ENCODE assay signal across 5 cellular contexts in the genomic region with DNA sequence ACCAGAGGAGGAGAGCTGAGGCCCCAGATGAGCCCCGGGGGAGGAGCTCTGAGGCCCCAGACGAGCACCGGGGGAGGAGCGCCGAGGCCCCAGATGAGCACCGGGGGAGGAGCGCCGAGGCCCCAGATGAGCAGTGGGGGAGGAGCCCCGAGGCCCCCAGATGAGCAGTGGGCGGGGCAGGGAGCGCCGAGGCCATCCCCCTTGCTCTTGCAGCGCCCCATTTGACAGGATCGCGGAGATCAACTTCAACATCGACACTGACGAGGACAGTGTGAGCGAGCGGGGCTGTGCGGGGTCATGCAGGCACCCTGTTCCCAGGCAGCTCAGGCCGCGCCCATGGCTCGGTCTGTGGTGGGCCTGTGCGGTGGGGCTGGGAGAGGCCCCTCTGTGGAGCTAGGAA.
A peak's percentile ranks its signal among the peaks of the same experiment; 100 is the strongest.
DNase-seq lines count a peak whose midpoint lies in the region; ATAC-seq, FAIRE-seq and TF ChIP-seq lines count a peak whose summit lies in the region.
"Not testable (repeated sequence)": the region's sequence is repeated elsewhere in the genome, so short reads cannot be mapped to it uniquely, and the experiment has no call there.

No MANE protein-coding gene starts in this region.

- H3K27me3 ChIP-seq in BLaER1; DND-41 (ENCODE audit: insufficient read depth, low read length, poor library complexity); K562 (ENCODE audit: control insufficient read depth in 2 of 2, insufficient read depth in 2 of 2, low read length in 2 of 2); spleen (replicated peaks in 1 of 7): not testable (repeated sequence)

- H3K36me3 ChIP-seq in BLaER1; DND-41 (ENCODE audit: insufficient read depth, low read length); K562 (ENCODE audit: control insufficient read depth, insufficient read depth, low read length); spleen: not testable (repeated sequence)

- not testable (repeated sequence) for H3K4me3 Mint-ChIP-seq in stimulated activated naive CD8-positive, alpha-beta T cell treated with anti-CD3 and anti-CD28 coated beads, Interleukin-15, amount 100 ng/mL, for 72 hours

- not testable (repeated sequence) for TF ChIP-seq EP300 in K562 (IDR thresholded peaks at IDR 0.05; ENCODE audit: low read length)

- not testable (repeated sequence) for H3K27ac ChIP-seq in BLaER1; DND-41 (ENCODE audit: low read length); K562 (ENCODE audit: extremely low read depth, low read depth, low read length); spleen

- ATAC-seq in DND-41 (ENCODE audit: insufficient read depth, low read depth) (0 out of 3 replicates have a peak, but pooled peaks have one; percentile 11), K562 (peak; percentile 65)
- ATAC-seq in stimulated activated naive CD8-positive, alpha-beta T cell treated with anti-CD3 and anti-CD28 coated beads, Interleukin-15, amount 100 ng/mL, for 72 hours, result peak; percentile 27

- CTCF ChIA-PET in K562 (lab: Yijun Ruan, JAX; ENCODE audit: low intra/inter-chr PET ratio), result not testable (repeated sequence)

- POLR2A ChIA-PET in K562 (lab: Yijun Ruan, JAX), result not testable (repeated sequence)

- intact Hi-C loops in K562 (cut with micrococcal nuclease); spleen (cut with DNase I; ENCODE audit: low total_unique reads): not testable (repeated sequence)

- not testable (repeated sequence) for H3K9me1 ChIP-seq in K562 (ENCODE audit: control insufficient read depth, insufficient read depth, low read length)

- in situ Hi-C loops in K562 (cut with MboI), result not testable (repeated sequence)

- not testable (repeated sequence) for H3K4me1 Mint-ChIP-seq in stimulated activated naive CD8-positive, alpha-beta T cell treated with anti-CD3 and anti-CD28 coated beads, Interleukin-15, amount 100 ng/mL, for 72 hours

- not testable (repeated sequence) for BruUV-seq in K562 (replicated peaks; lab: Mats Ljungman, UMichigan)

- TF ChIP-seq CTCF in DND-41 (IDR thresholded peaks at IDR 0.05; ENCODE audit: borderline replicate concordance, extremely low read depth, low read length, poor library complexity, severe bottlenecking); K562 (IDR thresholded peaks at IDR 0.05 in 2 of 3, conservative IDR thresholded peaks at IDR 0.05 in 1 of 3; ENCODE audit: insufficient read depth in 2 of 3, low read depth in 1 of 3, low read length in 3 of 3); spleen (IDR thresholded peaks at IDR 0.05 in 8 of 11, conservative IDR thresholded peaks at IDR 0.05 in 3 of 11): not testable (repeated sequence)

- peak; percentile 55 for FAIRE-seq in K562 (lab: Jason Lieb, UNC)

- H3K4me3 ChIP-seq in BLaER1; DND-41 (ENCODE audit: low read depth in 1 of 2, low read length in 2 of 2); K562; spleen: not testable (repeated sequence)

- peak overlapping the region in 1 of 2 donors; percentile 19 for H3K27ac Mint-ChIP-seq in stimulated activated naive CD8-positive, alpha-beta T cell treated with anti-CD3 and anti-CD28 coated beads, Interleukin-15, amount 100 ng/mL, for 72 hours

- H3K9me3 Mint-ChIP-seq in stimulated activated naive CD8-positive, alpha-beta T cell treated with anti-CD3 and anti-CD28 coated beads, Interleukin-15, amount 100 ng/mL, for 72 hours, result not testable (repeated sequence)

- not testable (repeated sequence) for H3K79me2 ChIP-seq in DND-41 (ENCODE audit: insufficient read depth, low read length); K562 (ENCODE audit: control insufficient read depth, insufficient read depth, low read length)

- H2AFZ ChIP-seq in DND-41 (ENCODE audit: low read depth, low read length); K562 (ENCODE audit: low read depth, low read length): not testable (repeated sequence)

- H4K20me1 ChIP-seq in BLaER1; DND-41 (ENCODE audit: insufficient read depth, low read length); K562 (replicated peaks; ENCODE audit: control insufficient read depth, insufficient read depth, low read length): not testable (repeated sequence)

- TF ChIP-seq POLR2A in K562 (conservative IDR thresholded peaks at IDR 0.05); spleen (IDR thresholded peaks at IDR 0.05): not testable (repeated sequence)

- peak overlapping the region; percentile 45 for H3K4me2 ChIP-seq in BLaER1
- not testable (repeated sequence) for H3K4me2 ChIP-seq in DND-41 (ENCODE audit: insufficient read depth, low read length)
- peak overlapping the region; percentile 41; the same call in 1 of the 2 replicates for H3K4me2 ChIP-seq in K562 (ENCODE audit: insufficient read depth, low read length)

- not testable (repeated sequence) for TF ChIP-seq RAD21 in K562 (CRISPR knock-in tag; conservative IDR thresholded peaks at IDR 0.05 in 1 of 2, IDR thresholded peaks at IDR 0.05 in 1 of 2)

- H3K9ac ChIP-seq in BLaER1; DND-41 (ENCODE audit: low read depth, low read length): not testable (repeated sequence)
- H3K9ac ChIP-seq in K562 (ENCODE audit: insufficient read depth in 1 of 2, low read depth in 2 of 2, low read length in 2 of 2), result 0 out of 4 replicates have a peak overlapping the region, but pooled peaks of 1 of the 2 experiments have one; percentile 9

- H3K4me1 ChIP-seq in BLaER1, result peaks cover 19% of the 10 kb centered on the region
- H3K4me1 ChIP-seq in DND-41 (ENCODE audit: insufficient read depth, low read length); spleen: not testable (repeated sequence)
- peaks cover 0 to 12% of the 10 kb centered on the region in 2 experiments; a peak in 2 of 5 replicates for H3K4me1 ChIP-seq in K562 (replicated peaks in 1 of 2; ENCODE audit: control insufficient read depth in 2 of 2, insufficient read depth in 2 of 2, low read length in 2 of 2)

- WGBS in K562 (ENCODE audit: insufficient coverage, low coverage, missing lambda C conversion rate), result 7% methylated on average over 15 of the region's 24 CpGs
- 89 to 94% (median 90%) methylated on average over 22 to 24 of the region's 24 CpGs for WGBS in spleen, 5 donors

- H3K9me3 ChIP-seq in BLaER1; DND-41 (ENCODE audit: insufficient read depth, low read length, severe bottlenecking); K562 (replicated peaks; ENCODE audit: control insufficient read depth, insufficient read depth, low read depth, low read length); spleen: not testable (repeated sequence)

- DNase-seq in DND-41; stimulated activated naive CD8-positive, alpha-beta T cell treated with anti-CD3 and anti-CD28 coated beads, Interleukin-15, amount 100 ng/mL, for 72 hours: not testable (repeated sequence)
- DNase-seq in K562 (ENCODE audit: extremely low read depth in 1 of 4, low spot score in 3 of 4), result peak; percentile 59 to 82 (median 76)
- peak; percentile 64 for DNase-seq in spleen

- H3K27me3 Mint-ChIP-seq in stimulated activated naive CD8-positive, alpha-beta T cell treated with anti-CD3 and anti-CD28 coated beads, Interleukin-15, amount 100 ng/mL, for 72 hours, result not testable (repeated sequence)

TF ChIP-seq in K562, 482 proteins besides CTCF, POLR2A, EP300 and RAD21:
- peak; percentile 87 for TF ChIP-seq ZNF263 (CRISPR knock-in tag; IDR thresholded peaks at IDR 0.05; ENCODE audit: borderline replicate concordance)
- TF ChIP-seq, protein P1, sequence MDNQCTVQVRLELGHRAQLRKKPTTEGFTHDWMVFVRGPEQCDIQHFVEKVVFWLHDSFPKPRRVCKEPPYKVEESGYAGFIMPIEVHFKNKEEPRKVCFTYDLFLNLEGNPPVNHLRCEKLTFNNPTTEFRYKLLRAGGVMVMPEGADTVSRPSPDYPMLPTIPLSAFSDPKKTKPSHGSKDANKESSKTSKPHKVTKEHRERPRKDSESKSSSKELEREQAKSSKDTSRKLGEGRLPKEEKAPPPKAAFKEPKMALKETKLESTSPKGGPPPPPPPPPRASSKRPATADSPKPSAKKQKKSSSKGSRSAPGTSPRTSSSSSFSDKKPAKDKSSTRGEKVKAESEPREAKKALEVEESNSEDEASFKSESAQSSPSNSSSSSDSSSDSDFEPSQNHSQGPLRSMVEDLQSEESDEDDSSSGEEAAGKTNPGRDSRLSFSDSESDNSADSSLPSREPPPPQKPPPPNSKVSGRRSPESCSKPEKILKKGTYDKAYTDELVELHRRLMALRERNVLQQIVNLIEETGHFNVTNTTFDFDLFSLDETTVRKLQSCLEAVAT (IDR thresholded peaks at IDR 0.05), result peak in 1 of 2 experiments; percentile 69; a peak in 1 of 4 replicates
- TF ChIP-seq, protein P2, sequence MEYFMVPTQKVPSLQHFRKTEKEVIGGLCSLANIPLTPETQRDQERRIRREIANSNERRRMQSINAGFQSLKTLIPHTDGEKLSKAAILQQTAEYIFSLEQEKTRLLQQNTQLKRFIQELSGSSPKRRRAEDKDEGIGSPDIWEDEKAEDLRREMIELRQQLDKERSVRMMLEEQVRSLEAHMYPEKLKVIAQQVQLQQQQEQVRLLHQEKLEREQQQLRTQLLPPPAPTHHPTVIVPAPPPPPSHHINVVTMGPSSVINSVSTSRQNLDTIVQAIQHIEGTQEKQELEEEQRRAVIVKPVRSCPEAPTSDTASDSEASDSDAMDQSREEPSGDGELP (CRISPR knock-in tag; IDR thresholded peaks at IDR 0.05; ENCODE audit: borderline replicate concordance), result peak; percentile 31; the same call in 1 of the 2 replicates
TF ChIP-seq in K562: peak in this region for 3; not testable (repeated sequence) for 479.

Comparison
In these comparisons a context has a peak if more than half of its experiments do, and no peak if none do; other contexts are left out.
1. ATAC-seq: peak in every context shown above with its lines; median percentile 65 in K562; 27 in stimulated activated naive CD8-positive, alpha-beta T cell treated with anti-CD3 and anti-CD28 coated beads, Interleukin-15, amount 100 ng/mL, for 72 hours; 11 in DND-41.